ENCODE assay signal across 24 cellular contexts in the genomic region with DNA sequence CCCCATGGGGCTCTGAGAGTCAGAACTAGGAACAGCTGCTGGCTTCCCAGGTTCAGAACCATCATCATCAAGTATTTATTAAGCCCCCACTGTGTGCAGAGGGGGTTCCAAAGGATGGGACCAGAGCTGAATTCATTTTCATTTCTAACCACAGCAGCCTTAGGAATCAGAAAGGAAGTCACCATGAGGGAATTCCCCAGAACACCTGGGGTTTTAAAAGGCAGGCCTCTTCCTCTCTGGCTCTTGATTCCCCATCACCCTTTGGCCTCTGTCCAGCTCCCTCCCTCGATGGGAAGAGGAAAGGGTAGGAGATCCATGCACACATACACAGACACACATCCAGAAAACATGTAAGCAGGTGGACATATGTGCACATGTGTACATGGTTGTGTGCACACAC. TPM values are rescaled to one million over a fixed set of nuclear protein-coding genes. Genes with fewer than 3 reads are reported as not detected.
A peak's percentile ranks its signal among the peaks of the same experiment; 100 is the strongest.
DNase-seq lines count a peak whose midpoint lies in the region; TF ChIP-seq lines count a peak whose summit lies in the region.
"Had no signal": no experiment of that assay in that cellular context is flagged by ENCODE, and none has a peak within 500 bp of the region (broad histone marks: within the 10 kb centered on the region; RNA-seq: fewer than 3 reads in every experiment).

No MANE protein-coding gene starts in this region.

- intact Hi-C loops in posterior vena cava (cut with DNase I) = loop anchor here (5.0 to 10.0 kb wide), 2 partner anchors 309 to 387 kb away; no protein-coding TSS in a partner anchor

- H2AFZ ChIP-seq in KMS-11 (ENCODE audit: low read depth) = no peak overlapping the region
- H2AFZ ChIP-seq: GM23248 had no signal

- H3K27ac ChIP-seq in KMS-11 = no peak overlapping the region
- no peak overlapping the region for H3K27ac ChIP-seq in brain microvascular endothelial cell
- H3K27ac ChIP-seq: adrenal gland, GM23248, spleen, suprapubic skin had no signal

- DNase-seq in DMS79 treated with DMSO at 0.1 percent for 48 hours (lab: John Stamatoyannopoulos, UW) (peak; percentile 7), DMS79 (lab: John Stamatoyannopoulos, UW) (no peak), SHP77 treated with DMSO at 0.1 percent for 48 hours (lab: John Stamatoyannopoulos, UW) (peak; percentile 27), posterior vena cava (ENCODE audit: low spot score) (peak; percentile 31), NCI-H1417 treated with DMSO at 0.1 percent for 48 hours (lab: John Stamatoyannopoulos, UW) (no peak), brain microvascular endothelial cell (no peak), GM13977 (ENCODE audit: low spot score) (no peak)
- DNase-seq: activated CD4-positive, alpha-beta T cell treated with anti-CD3 and anti-CD28 coated beads, Interleukin-2, amount 10 ng/mL, durations not matched to agents 24 days and 14 days; activated naive CD4-positive, alpha-beta T cell treated with Interleukin-2 at 50 U/mL for 16 hours; activated T-cell treated with anti-CD3 and anti-CD28 coated beads, Interleukin-2, amount 50 U/mL, for 72 hours; adrenal gland; effector CD4-positive, alpha-beta T cell; foreskin fibroblast; GM23248; left colon; NCI-H2081 treated with DMSO at 0.1 percent for 48 hours; occipital lobe; RPMI8226; SK-N-SH; spleen; stimulated activated CD4-positive, alpha-beta T cell treated with anti-CD3 and anti-CD28 coated beads, Interleukin-4, amount 100 ng/mL, for 1 hour; T-helper 17 cell had no signal

- no peaks in the 10 kb centered on the region for H4K20me1 ChIP-seq in KMS-11 (ENCODE audit: insufficient read depth)

- H3K79me2 ChIP-seq in KMS-11 (ENCODE audit: insufficient read depth, low read depth) = no peaks in the 10 kb centered on the region

- H3K27me3 ChIP-seq in KMS-11 (ENCODE audit: insufficient read depth, low read depth) = peaks cover 15% of the 10 kb centered on the region; the same call in 1 of the 2 replicates
- H3K27me3 ChIP-seq in brain microvascular endothelial cell (replicated peaks) = no peaks in the 10 kb centered on the region
- H3K27me3 ChIP-seq: adrenal gland had no signal

- H3K9ac ChIP-seq in KMS-11 = no peak overlapping the region
- H3K9ac ChIP-seq: GM23248, SK-N-SH had no signal

- H3K4me2 ChIP-seq in KMS-11 = peak overlapping the region; percentile 80; the same call in 1 of the 2 replicates
- H3K4me2 ChIP-seq: SK-N-SH had no signal

- H3K36me3 ChIP-seq in KMS-11 (ENCODE audit: insufficient read depth) (no peaks in the 10 kb centered on the region), brain microvascular endothelial cell (replicated peaks) (no peaks in the 10 kb centered on the region)
- H3K36me3 ChIP-seq: adrenal gland, spleen, suprapubic skin had no signal

- H3K4me3 ChIP-seq in KMS-11 (IDR thresholded peaks at IDR 0.05; ENCODE audit: insufficient read depth, low read depth, low read length) (no peak overlapping the region), brain microvascular endothelial cell (ENCODE audit: low read depth, low read length) (no peak overlapping the region)
- H3K4me3 ChIP-seq: adrenal gland, GM23248, spleen, suprapubic skin had no signal

- H3K4me1 ChIP-seq in KMS-11 (ENCODE audit: low read depth, poor library complexity, severe bottlenecking) = peaks cover 24% of the 10 kb centered on the region

- TF ChIP-seq CTCF in KMS-11 (conservative IDR thresholded peaks at IDR 0.05; ENCODE audit: low read depth, low read length) (no peak), brain microvascular endothelial cell (IDR thresholded peaks at IDR 0.05; ENCODE audit: low read depth, low read length, missing control alignments) (no peak), GM13977 (IDR thresholded peaks at IDR 0.05; ENCODE audit: extremely low read depth, insufficient read depth, missing control alignments) (no peak)

- in situ Hi-C loops in brain microvascular endothelial cell (cut with HindIII; ENCODE audit: low pct_ligation_motif_present, low sequenced_read_pairs) (no loop called here), GM13977 (cut with MboI; ENCODE audit: low pct_unique_long_range_greater_than_20kb, low sequenced_read_pairs, unreplicated experiment) (loop anchor here (10.0 kb wide), 1 partner anchor 207 kb away; no protein-coding TSS in a partner anchor)

RNA-seq across cellular contexts. Expression of a gene that starts 1.3 kb away (rescaled TPM):
- 1 to 10 TPM; 1.9 to 2.0 TPM for total RNA-seq in posterior vena cava
- total RNA-seq: GM23248 had no signal

Comparison
In these comparisons a context has a peak if more than half of its experiments do, and no peak if none do; other contexts are left out.
1. DNase-seq: peak in DMS79 treated with DMSO at 0.1 percent for 48 hours (single experiment), SHP77 treated with DMSO at 0.1 percent for 48 hours (single experiment) and posterior vena cava (single experiment); none in DMS79 (single experiment), NCI-H1417 treated with DMSO at 0.1 percent for 48 hours (single experiment), brain microvascular endothelial cell (single experiment) and GM13977 (single experiment).